Comparison of ENCODE assay signal across 8 cellular contexts in genomic region chr2:74482801-74483674, GRCh38. TPM values are rescaled to one million over a fixed set of nuclear protein-coding genes. Genes with fewer than 3 reads are reported as not detected.
A peak's percentile ranks its signal among the peaks of the same experiment; 100 is the strongest.
DNase-seq lines count a peak whose midpoint lies in the region; TF ChIP-seq lines count a peak whose summit lies in the region.

CCDC142 (minus strand) TSS chr2:74482998; CDS start chr2:74482837, 161 bp downstream.
TTC31 (plus strand) TSS chr2:74483081; CDS start chr2:74483096, 15 bp downstream.

- no peaks in the 10 kb centered on the region for H4K20me1 ChIP-seq in H9 (ENCODE audit: control insufficient read depth, insufficient read depth, insufficient read length)

- no peaks in the 10 kb centered on the region for H3K27me3 Mint-ChIP-seq in H9 (ENCODE audit: low read depth)

- peak within 1 kb of the TSS; percentile 97 for H3K4me3 ChIP-seq in MG63
- H3K4me3 ChIP-seq in neutrophil (ENCODE audit: low read depth in 1 of 2, low read length in 1 of 2), result peak within 1 kb of the TSS; percentile 95 to 100

- no peak within 1 kb of the TSS for H2BK20ac ChIP-seq in H9 (ENCODE audit: low read depth, low read length, poor library complexity, severe bottlenecking)

- H2BK5ac ChIP-seq in H9 (ENCODE audit: insufficient read length, low read length), result no peak within 1 kb of the TSS

- no peaks in the 10 kb centered on the region for H3K27me3 ChIP-seq in H9 (ENCODE audit: insufficient read depth, low read length)
- no peaks in the 10 kb centered on the region for H3K27me3 ChIP-seq in MG63
- no peaks in the 10 kb centered on the region for H3K27me3 ChIP-seq in neutrophil

- no CpG with 5 or more reads among the region's 50 CpGs for WGBS in H9 (ENCODE audit: extremely low coverage, insufficient read length, low lambda C conversion rate)

- H3K79me1 ChIP-seq in H9 (ENCODE audit: insufficient read depth, low read depth, low read length, poor library complexity, severe bottlenecking), result no peaks in the 10 kb centered on the region

- H4K8ac ChIP-seq in H9 (replicated peaks; ENCODE audit: insufficient read length, low read depth, low read length), result no peak within 1 kb of the TSS

- H3K4me3 Mint-ChIP-seq in H9, result peak within 1 kb of the TSS; percentile 100

- H3K4me2 ChIP-seq in H9 (ENCODE audit: insufficient read depth, insufficient read length, low read length), result peak within 1 kb of the TSS; percentile 81

- H4K5ac ChIP-seq in H9 (ENCODE audit: insufficient read length, low read depth, low read length), result no peak within 1 kb of the TSS

- no peak within 1 kb of the TSS for H3T11ph ChIP-seq in H9 (ENCODE audit: low read length)

- H3K27ac Mint-ChIP-seq in H9, result peak within 1 kb of the TSS; percentile 99 to 100 (median 99)

- no peak within 1 kb of the TSS for H3K56ac ChIP-seq in H9 (ENCODE audit: insufficient read length, low read depth, low read length)

- no peaks in the 10 kb centered on the region for H3K9me3 ChIP-seq in H9 (ENCODE audit: control insufficient read depth, low read depth, low read length)
- no peaks in the 10 kb centered on the region for H3K9me3 ChIP-seq in MG63
- no peaks in the 10 kb centered on the region for H3K9me3 ChIP-seq in neutrophil

- H2BK15ac ChIP-seq in H9 (ENCODE audit: low read depth, low read length), result no peak within 1 kb of the TSS

- peaks cover 8% of the 10 kb centered on the region for H3K23me2 ChIP-seq in H9 (ENCODE audit: insufficient read length, low read depth, low read length, poor library complexity, severe bottlenecking)

- H3K36me3 ChIP-seq in MG63 (peaks cover 11% of the 10 kb centered on the region), neutrophil (peaks cover 26% of the 10 kb centered on the region)

- peak within 1 kb of the TSS; percentile 95 for H3K18ac ChIP-seq in H9 (ENCODE audit: insufficient read length, low read depth, low read length)

- no peak within 1 kb of the TSS for H4K91ac ChIP-seq in H9 (ENCODE audit: insufficient read length, low read depth, low read length)

- H2AFZ ChIP-seq in H9 (ENCODE audit: low read length), result peak within 1 kb of the TSS; percentile 91

- H3K14ac ChIP-seq in H9 (ENCODE audit: insufficient read depth, low read length), result peak within 1 kb of the TSS; percentile 93

- H3K79me2 ChIP-seq in H9 (ENCODE audit: insufficient read depth, low read length), result no peaks in the 10 kb centered on the region

- DNase-seq in GF-D8 (lab: John Stamatoyannopoulos, UW), result peak; percentile 88
- peak; percentile 96 for DNase-seq in H9
- peak; percentile 92 for DNase-seq in MG63
- peak; percentile 96 for DNase-seq in SIG-M5 treated with dmso at 0.1 percent for 504 hours (lab: John Stamatoyannopoulos, UW; ENCODE audit: unreplicated experiment)
- DNase-seq in activated gamma-delta T cell treated with Interleukin-2 at 50 U/mL for 16 hours, result peak; percentile 93
- DNase-seq in foreskin melanocyte, result peak; percentile 96
- DNase-seq in substantia nigra (lab: John Stamatoyannopoulos, UW), result peak; percentile 78 to 100 (median 93)

- H3K4me1 ChIP-seq in H9 (ENCODE audit: insufficient read depth, low read length), result no peaks in the 10 kb centered on the region
- H3K4me1 ChIP-seq in neutrophil (ENCODE audit: control insufficient read depth in 1 of 2, insufficient read depth in 1 of 2, low read depth in 1 of 2, low read length in 1 of 2), result peaks cover 23 to 28% of the 10 kb centered on the region in 2 experiments

- TF ChIP-seq CTCF in H9 (conservative IDR thresholded peaks at IDR 0.05), result peak; percentile 93
- peak; percentile 96 for TF ChIP-seq CTCF in neutrophil (IDR thresholded peaks at IDR 0.05)

- H2BK12ac ChIP-seq in H9 (ENCODE audit: insufficient read length, low read depth, low read length), result no peak within 1 kb of the TSS

- no peak within 1 kb of the TSS for H3K23ac ChIP-seq in H9 (ENCODE audit: insufficient read length, low read depth, low read length)

- no peak within 1 kb of the TSS for H2AK5ac ChIP-seq in H9 (ENCODE audit: insufficient read length, low read length)

- peak within 1 kb of the TSS; percentile 89 for H3K9ac ChIP-seq in H9 (ENCODE audit: extremely low read depth, insufficient read length, low read length)

- H2BK120ac ChIP-seq in H9 (ENCODE audit: low read depth, low read length, poor library complexity, severe bottlenecking), result no peak within 1 kb of the TSS

- no peaks in the 10 kb centered on the region for H3K9me3 Mint-ChIP-seq in H9

- H3K4me1 Mint-ChIP-seq in H9, result peaks cover 9 to 13% of the 10 kb centered on the region in 2 experiments

- no peak within 1 kb of the TSS for H3K4ac ChIP-seq in H9 (ENCODE audit: low read depth, low read length)

- H3K27ac ChIP-seq in H9 (ENCODE audit: insufficient read length, low read depth, low read length), result no peak within 1 kb of the TSS
- peak within 1 kb of the TSS; percentile 88 for H3K27ac ChIP-seq in neutrophil
- peak within 1 kb of the TSS; percentile 96 for H3K27ac ChIP-seq in substantia nigra (ENCODE audit: low read depth, low read length, poor library complexity, severe bottlenecking)

- peaks cover 4 to 41% (median 35%) of the 10 kb centered on the region in 3 experiments for H3K36me3 Mint-ChIP-seq in H9 (ENCODE audit: insufficient read depth in 1 of 3, low read depth in 3 of 3)

RNA-seq across cellular contexts. Expression of gene CCDC142, which starts in this region (rescaled TPM):
- total RNA-seq in H9 (2021), result 21.5 and 21.6 TPM in 2 replicates
- 6.8 and 10.8 TPM in 2 replicates for total RNA-seq in MG63 (2014; rRNA removed; shearing (Covaris generic); ENCODE audit: low replicate concordance)

RNA-seq across cellular contexts. Expression of gene TTC31, which starts in this region (rescaled TPM):
- 33.3 and 35.2 TPM in 2 replicates for total RNA-seq in H9 (2021)
- 8.6 and 16.3 TPM in 2 replicates for total RNA-seq in MG63 (2014; rRNA removed; shearing (Covaris generic); ENCODE audit: low replicate concordance)
